Comparison of ENCODE assay signal across 8 cellular contexts in genomic region chrX:1451676-1452496, GRCh38. TPM values are rescaled to one million over a fixed set of nuclear protein-coding genes. Genes with fewer than 3 reads are reported as not detected.
DNase-seq lines count a peak whose midpoint lies in the region; ATAC-seq and TF ChIP-seq lines count a peak whose summit lies in the region.

No MANE protein-coding gene starts in this region.

- no peaks in the 10 kb centered on the region for H3K27me3 ChIP-seq in foreskin keratinocyte
- no peaks in the 10 kb centered on the region for H3K27me3 ChIP-seq in psoas muscle (ENCODE audit: insufficient read depth in 3 of 3, low read length in 2 of 3)

- no peaks in the 10 kb centered on the region for H3K9me3 ChIP-seq in psoas muscle

- POLR2A ChIA-PET in activated B cell treated with CpG ODN at 0.5 μM for 24 hours (lab: Charles Lee): no interaction called here

- intact Hi-C loops in activated B cell treated with CpG ODN at 0.5 μM for 24 hours (cut with micrococcal nuclease): loop anchor here (2.0 to 5.0 kb wide), 5 partner anchors 205 to 1070 kb away; partner anchors contain the start of genes DHRSX and ZBED1
- intact Hi-C loops in psoas muscle (cut with DNase I): loop anchor here (5.0 to 10.0 kb wide), 3 partner anchors 60 to 1363 kb away; partner anchors contain the start of genes AKAP17A (in 1 of the 2) and SLC25A6 (in 1 of the 2)

- ATAC-seq in activated B cell treated with CpG ODN at 0.5 μM for 24 hours (ENCODE audit: low read depth): no peak
- ATAC-seq in foreskin keratinocyte: no peak
- no peak for ATAC-seq in psoas muscle
- no peak for ATAC-seq in HG03097 (IDR thresholded peaks at IDR 0.05; ENCODE audit: low FRiP score, unreplicated experiment)
- ATAC-seq in HG02973 (IDR thresholded peaks at IDR 0.05; ENCODE audit: unreplicated experiment): no peak

- WGBS in psoas muscle, 3 donors: 20 to 29% (median 25%) methylated on average over 20 to 23 of the region's 23 CpGs

- H3K4me3 ChIP-seq in GM12864 (ENCODE audit: low read depth, low read length): peak overlapping the region; percentile 79
- H3K4me3 ChIP-seq in psoas muscle: peak overlapping the region; percentile 72

- peaks cover 4% of the 10 kb centered on the region for H3K9me3 Mint-ChIP-seq in activated B cell treated with CpG ODN at 0.5 μM for 24 hours

- peak overlapping the region; percentile 71 for H3K27ac Mint-ChIP-seq in activated B cell treated with CpG ODN at 0.5 μM for 24 hours

- TF ChIP-seq CTCF in GM12864 (IDR thresholded peaks at IDR 0.05; ENCODE audit: low read depth, low read length, missing control alignments) (no peak), activated B cell treated with CpG ODN at 0.5 μM for 24 hours (IDR thresholded peaks at IDR 0.05) (no peak), foreskin keratinocyte (conservative IDR thresholded peaks at IDR 0.05) (no peak), psoas muscle (IDR thresholded peaks at IDR 0.05) (no peak)

- CTCF ChIA-PET in activated B cell treated with CpG ODN at 0.5 μM for 24 hours (lab: Charles Lee): no interaction called here

- H3K4me3 Mint-ChIP-seq in activated B cell treated with CpG ODN at 0.5 μM for 24 hours: peak overlapping the region; percentile 85

- H3K4me1 ChIP-seq in foreskin keratinocyte: no peaks in the 10 kb centered on the region
- H3K4me1 ChIP-seq in psoas muscle: no peaks in the 10 kb centered on the region

- peaks cover 46% of the 10 kb centered on the region for H3K4me1 Mint-ChIP-seq in activated B cell treated with CpG ODN at 0.5 μM for 24 hours

- H3K27me3 Mint-ChIP-seq in activated B cell treated with CpG ODN at 0.5 μM for 24 hours: no peaks in the 10 kb centered on the region

- peaks cover 19% of the 10 kb centered on the region for H3K36me3 Mint-ChIP-seq in activated B cell treated with CpG ODN at 0.5 μM for 24 hours (ENCODE audit: low read depth)

- H3K27ac ChIP-seq in foreskin keratinocyte (peak overlapping the region; percentile 59), psoas muscle (peak overlapping the region; percentile 65)

- no peak for DNase-seq in GM12864 (ENCODE audit: low read depth)
- peak; percentile 18 for DNase-seq in activated B cell treated with CpG ODN at 0.5 μM for 24 hours
- DNase-seq in foreskin keratinocyte: no peak
- peak in 1 of 2 donors; percentile 61 for DNase-seq in psoas muscle
- no peak for DNase-seq in NCI-H774 (lab: John Stamatoyannopoulos, UW)
- DNase-seq in amygdala (lab: John Stamatoyannopoulos, UW): no peak

- no peaks in the 10 kb centered on the region for H3K36me3 ChIP-seq in psoas muscle (ENCODE audit: insufficient read depth in 1 of 2, low read depth in 1 of 2)

RNA-seq across cellular contexts. Expression of gene ASMTL, which starts 0.8 kb away (rescaled TPM):
- total RNA-seq in activated B cell treated with CpG ODN at 0.5 μM for 24 hours (49.2 and 52.1 TPM in 2 replicates), foreskin keratinocyte (16.4 and 21.3 TPM in 2 replicates), psoas muscle (10 to 100 TPM in 3 of 4 donors, 1 to 10 TPM in 1; 9.4 to 18.2 (median 11.9) TPM)
- polyA plus RNA-seq in foreskin keratinocyte (20.3 and 23.4 TPM in 2 replicates), psoas muscle (1 to 10 TPM; 6.6 to 9.8 (median 7.5) TPM)

RNA-seq across cellular contexts. Expression of gene SLC25A6, which starts 60.0 kb away (rescaled TPM):
- total RNA-seq in activated B cell treated with CpG ODN at 0.5 μM for 24 hours (436 and 472 TPM in 2 replicates), foreskin keratinocyte (197 and 198 TPM in 2 replicates), psoas muscle (10 to 100 TPM; 73.9 to 92.4 (median 81.5) TPM)
- polyA plus RNA-seq in foreskin keratinocyte (345 and 383 TPM in 2 replicates), psoas muscle (100 to 1,000 TPM in 1 of 3 donors, 10 to 100 TPM in 2; 48.4 to 189 (median 97.1) TPM)
